9 cellular contexts compared by ENCODE assay signal in genomic region chr11:662689-663274, GRCh38. TPM values are rescaled to one million over a fixed set of nuclear protein-coding genes. Genes with fewer than 3 reads are reported as not detected.
DNase-seq lines count a peak whose midpoint lies in the region; ATAC-seq, FAIRE-seq and TF ChIP-seq lines count a peak whose summit lies in the region.
"Had no signal": no experiment of that assay in that cellular context is flagged by ENCODE, and none has a peak within 500 bp of the region (broad histone marks: within the 10 kb centered on the region; RNA-seq: fewer than 3 reads in every experiment).

No MANE protein-coding gene starts in this region.

- H3K14ac ChIP-seq in H1 (ENCODE audit: insufficient read length): no peak overlapping the region

- no peak overlapping the region for H2BK20ac ChIP-seq in H1 (ENCODE audit: low read length)

- H3K9ac ChIP-seq in H1 (replicated peaks in 1 of 4; ENCODE audit: extremely low read depth in 1 of 4, low read depth in 3 of 4, low read length in 3 of 4) (no peak overlapping the region), mesendoderm (ENCODE audit: low read length) (no peak overlapping the region)

- no peak overlapping the region for H3K4me2 ChIP-seq in H1 (ENCODE audit: insufficient read depth in 1 of 2, low read depth in 2 of 2, low read length in 2 of 2)
- H3K4me2 ChIP-seq in mesendoderm (ENCODE audit: low read length): no peak overlapping the region

- H2BK5ac ChIP-seq in H1 (ENCODE audit: low read depth, low read length): no peak overlapping the region
- no peak overlapping the region for H2BK5ac ChIP-seq in mesendoderm (ENCODE audit: low read length)

- intact Hi-C loops in tibial artery (cut with DNase I; ENCODE audit: low total_unique reads): loop anchor here (5.0 kb wide), 1 partner anchor 60 kb away; no protein-coding TSS in a partner anchor

- no peak overlapping the region for H2AK5ac ChIP-seq in H1 (ENCODE audit: low read depth, low read length)
- H2AK5ac ChIP-seq in mesendoderm (ENCODE audit: low read length): no peak overlapping the region

- H2BK15ac ChIP-seq in H1 (ENCODE audit: low read length) (no peak overlapping the region), mesendoderm (replicated peaks; ENCODE audit: low read depth) (no peak overlapping the region)

- DNase-seq in DMS53 treated with DMSO at 0.1 percent for 48 hours (lab: John Stamatoyannopoulos, UW; ENCODE audit: unreplicated experiment) (peak; percentile 21), H1 (ENCODE audit: low read depth in 1 of 2, low spot score in 2 of 2) (peak in 1 of 2 experiments; percentile 83), mesendoderm (peak; percentile 54), tibial artery (peak in 1 of 2 donors; percentile 37)
- DNase-seq in activated CD4-positive, alpha-beta T cell treated with anti-CD3 and anti-CD28 coated beads for 4 hours: peak; percentile 21 to 32

- H3K27ac ChIP-seq in H1 (ENCODE audit: low read depth, low read length) (no peak overlapping the region), mesendoderm (ENCODE audit: low read depth, low read length) (no peak overlapping the region), tibial artery (no peak overlapping the region)
- H3K27ac ChIP-seq: SK-N-MC had no signal

- no peaks in the 10 kb centered on the region; the same call in none of the 2 replicates for H3K79me1 ChIP-seq in H1 (ENCODE audit: low read depth, low read length)
- peaks cover 2% of the 10 kb centered on the region for H3K79me1 ChIP-seq in mesendoderm (ENCODE audit: low read length)

- TF ChIP-seq EP300 in Ishikawa (IDR thresholded peaks at IDR 0.05; ENCODE audit: borderline replicate concordance) (no peak), H1 (IDR thresholded peaks at IDR 0.05; ENCODE audit: borderline replicate concordance in 1 of 2, low read depth in 2 of 2, low read length in 2 of 2) (no peak)

- H3K18ac ChIP-seq in H1 (ENCODE audit: extremely low read depth, low read length): no peak overlapping the region
- no peak overlapping the region for H3K18ac ChIP-seq in mesendoderm (ENCODE audit: low read length)

- no peak overlapping the region for H3K23ac ChIP-seq in H1 (ENCODE audit: insufficient read length)
- H3K23ac ChIP-seq in mesendoderm (ENCODE audit: low read length): no peak overlapping the region

- peaks cover 0 to 4% of the 10 kb centered on the region in 2 experiments; a peak in 1 of 4 replicates for H3K9me3 ChIP-seq in H1 (ENCODE audit: insufficient read depth in 2 of 2, low read depth in 1 of 2, low read length in 1 of 2)
- no peaks in the 10 kb centered on the region for H3K9me3 ChIP-seq in tibial artery

- H3K23me2 ChIP-seq in H1 (ENCODE audit: low read depth, low read length): no peaks in the 10 kb centered on the region

- FAIRE-seq in H1 (lab: Jason Lieb, UNC): peak; percentile 62

- CTCF ChIA-PET in H1 (lab: Charles Lee; ENCODE audit: partially characterized antibody): interaction anchor here (0.6 to 4.1 kb wide), 20 partner anchors 10 to 112 kb away, joined by 3 to 24 read pairs (median 3); partner anchors contain the start of gene SCT

- H4K20me1 ChIP-seq in H1 (replicated peaks in 1 of 2; ENCODE audit: control insufficient read depth in 1 of 2, insufficient read depth in 2 of 2, low read length in 2 of 2): peaks cover 5 to 8% of the 10 kb centered on the region in 2 experiments

- no peak overlapping the region for H4K91ac ChIP-seq in H1 (replicated peaks; ENCODE audit: insufficient read length, low read length)

- no peak overlapping the region for H2BK120ac ChIP-seq in H1 (replicated peaks; ENCODE audit: low read depth, low read length)
- no peak overlapping the region for H2BK120ac ChIP-seq in mesendoderm (ENCODE audit: low read depth, low read length)

- TF ChIP-seq CTCF in H1 (IDR thresholded peaks at IDR 0.05; ENCODE audit: control extremely low read depth in 1 of 3, insufficient read depth in 1 of 3, low read depth in 1 of 3, low read length in 3 of 3): peak; percentile 93 to 96 (median 94)
- TF ChIP-seq CTCF in tibial artery (IDR thresholded peaks at IDR 0.05): peak; percentile 50 to 70

- H3K27me3 ChIP-seq in H1 (replicated peaks in 1 of 4; ENCODE audit: control insufficient read depth in 3 of 4, extremely low read depth in 1 of 4, insufficient read depth in 3 of 4, low read length in 3 of 4) (no peaks in the 10 kb centered on the region), mesendoderm (ENCODE audit: insufficient read depth, low read length, poor library complexity) (no peaks in the 10 kb centered on the region), tibial artery (no peaks in the 10 kb centered on the region)

- no peak overlapping the region for H2AFZ ChIP-seq in H1 (ENCODE audit: low read length)

- POLR2A ChIA-PET in H1 (lab: Charles Lee; ENCODE audit: partially characterized antibody): interaction anchor here (1.5 kb wide), 1 partner anchor 103 kb away, joined by 3 read pairs; no protein-coding TSS in a partner anchor

- H3K56ac ChIP-seq in H1 (replicated peaks; ENCODE audit: insufficient read length, low read depth, low read length) (no peak overlapping the region), mesendoderm (ENCODE audit: low read length) (no peak overlapping the region)

- peak; percentile 82 for TF ChIP-seq RAD21 in Ishikawa (IDR thresholded peaks at IDR 0.05; ENCODE audit: low read depth)
- TF ChIP-seq RAD21 in H1 (IDR thresholded peaks at IDR 0.05 in 1 of 2, conservative IDR thresholded peaks at IDR 0.05 in 1 of 2; ENCODE audit: low read depth in 2 of 2, low read length in 2 of 2): peak; percentile 87 to 90

- H3K79me2 ChIP-seq in H1 (ENCODE audit: control insufficient read depth in 1 of 2, insufficient read depth in 2 of 2, low read length in 2 of 2) (no peaks in the 10 kb centered on the region; a peak in 1 of 4 replicates), mesendoderm (ENCODE audit: control insufficient read depth, insufficient read depth, low read length) (peaks cover 2% of the 10 kb centered on the region)

- no peak for ATAC-seq in HG03520 (IDR thresholded peaks at IDR 0.05; ENCODE audit: unreplicated experiment)
- no peak for ATAC-seq in GM21526 (IDR thresholded peaks at IDR 0.05; ENCODE audit: low FRiP score, unreplicated experiment)

- H3K36me3 ChIP-seq in H1 (ENCODE audit: control insufficient read depth in 2 of 4, insufficient read depth in 4 of 4, low read length in 3 of 4) (peaks cover 2 to 22% (median 6%) of the 10 kb centered on the region in 4 experiments; a peak in 5 of 8 replicates), mesendoderm (ENCODE audit: control insufficient read depth, insufficient read depth, low read length) (peaks cover 3% of the 10 kb centered on the region), tibial artery (peaks cover 9 to 54% (median 41%) of the 10 kb centered on the region in 3 donors)

- H2BK12ac ChIP-seq in H1 (ENCODE audit: low read depth, low read length): no peak overlapping the region

- H4K8ac ChIP-seq in H1 (ENCODE audit: extremely low read depth, insufficient read depth, low read length): no peak overlapping the region
- no peak overlapping the region for H4K8ac ChIP-seq in mesendoderm (ENCODE audit: low read depth, low read length)

- TF ChIP-seq POLR2A in H1 (IDR thresholded peaks at IDR 0.05; ENCODE audit: control extremely low read depth in 1 of 2, low read depth in 2 of 2, low read length in 2 of 2): no peak

- H3K4ac ChIP-seq in H1 (replicated peaks; ENCODE audit: insufficient read length, low read depth, low read length): no peak overlapping the region
- no peak overlapping the region for H3K4ac ChIP-seq in mesendoderm (ENCODE audit: low read depth, low read length)

- H4K5ac ChIP-seq in H1 (ENCODE audit: insufficient read length, low read depth, low read length) (no peak overlapping the region), mesendoderm (ENCODE audit: low read length) (no peak overlapping the region)

- H3K4me3 ChIP-seq in H1 (ENCODE audit: extremely low read depth in 1 of 4, insufficient read depth in 2 of 4, low read depth in 3 of 4, low read length in 4 of 4) (no peak overlapping the region), mesendoderm (ENCODE audit: low read length) (no peak overlapping the region), tibial artery (no peak overlapping the region)
- H3K4me3 ChIP-seq: SK-N-MC had no signal

- WGBS in H1 (ENCODE audit: extremely low coverage in 1 of 2, insufficient coverage in 1 of 2, insufficient read length in 1 of 2, insufficient replicate concordance in 2 of 2, low coverage in 1 of 2, low lambda C conversion rate in 2 of 2, missing lambda C conversion rate in 1 of 2), 2 experiments: 85% methylated on average over 15 of the region's 15 CpGs; no CpG with 5 or more reads in 1 of the 2 experiments
- no CpG with 5 or more reads among the region's 15 CpGs for WGBS in mesendoderm (ENCODE audit: extremely low coverage, insufficient coverage, low lambda C conversion rate)

- H3K4me1 ChIP-seq in H1 (replicated peaks in 1 of 4; ENCODE audit: control insufficient read depth in 3 of 4, insufficient read depth in 4 of 4, low read length in 3 of 4) (no peaks in the 10 kb centered on the region), mesendoderm (ENCODE audit: control insufficient read depth, low read depth, low read length) (no peaks in the 10 kb centered on the region), tibial artery (peaks cover 0 to 9% (median 0%) of the 10 kb centered on the region in 4 donors)

RNA-seq across cellular contexts. Expression of gene DRD4, which starts 25.7 kb away (rescaled TPM):
- total RNA-seq in H1 (2021; fragmentation: NEBNext Ultra II Directional; extraction: Animal tissue kit (Norgen Biotek cat#: 25700)): 3.3 and 3.4 TPM in 2 replicates
- 4.9 and 9.7 TPM in 2 replicates for polyA plus RNA-seq in H1 (2011; rRNA removed)
- polyA plus RNA-seq in H1 (2011; cell fraction: cytosol; rRNA removed): 3.9 TPM
- polyA plus RNA-seq in H1 (2011; cell fraction: nucleus; rRNA removed): 9.1 TPM
- polyA plus RNA-seq in H1 (2012, experiment 1 of 2): 4.0 to 10.3 TPM (median 9.2 TPM) in 4 replicates
- 9.1 TPM for polyA plus RNA-seq in H1 (2012, experiment 2 of 2)
- 2.9 TPM for polyA plus RNA-seq in H1 (2013, experiment 1 of 2)
- 2.8 TPM for polyA plus RNA-seq in H1 (2013, experiment 2 of 2)
- 0.20 and 0.85 TPM in 2 replicates for polyA minus RNA-seq in H1 (2011; rRNA and poly(A)+ RNA removed)
- polyA minus RNA-seq in H1 (2011; cell fraction: cytosol; rRNA and poly(A)+ RNA removed): 4.9 TPM
- polyA minus RNA-seq in H1 (2011; cell fraction: nucleus; rRNA and poly(A)+ RNA removed): 3.4 TPM
- 0.10 TPM for polyA plus RNA-seq in mesendoderm (2013, experiment 1 of 2)
- 0.18 TPM for polyA plus RNA-seq in mesendoderm (2013, experiment 2 of 2)

RNA-seq across cellular contexts. Expression of gene DEAF1, which starts 32.2 kb away (rescaled TPM):
- 53.7 and 58.4 TPM in 2 replicates for total RNA-seq in H1 (2021; fragmentation: NEBNext Ultra II Directional; extraction: Animal tissue kit (Norgen Biotek cat#: 25700))
- polyA plus RNA-seq in H1 (2011; rRNA removed): 47.3 and 64.7 TPM in 2 replicates
- polyA plus RNA-seq in H1 (2011; cell fraction: cytosol; rRNA removed): 56.1 TPM
- polyA plus RNA-seq in H1 (2011; cell fraction: nucleus; rRNA removed): 53.5 TPM
- 30.0 to 53.4 TPM (median 44.3 TPM) in 4 replicates for polyA plus RNA-seq in H1 (2012, experiment 1 of 2)
- polyA plus RNA-seq in H1 (2012, experiment 2 of 2): 49.0 TPM
- 21.9 TPM for polyA plus RNA-seq in H1 (2013, experiment 1 of 2)
- polyA plus RNA-seq in H1 (2013, experiment 2 of 2): 22.9 TPM
- polyA minus RNA-seq in H1 (2011; rRNA and poly(A)+ RNA removed): 24.3 and 26.2 TPM in 2 replicates
- 30.0 TPM for polyA minus RNA-seq in H1 (2011; cell fraction: cytosol; rRNA and poly(A)+ RNA removed)
- polyA minus RNA-seq in H1 (2011; cell fraction: nucleus; rRNA and poly(A)+ RNA removed): 31.6 TPM
- 14.8 TPM for polyA plus RNA-seq in mesendoderm (2013, experiment 1 of 2)
- 14.9 TPM for polyA plus RNA-seq in mesendoderm (2013, experiment 2 of 2)

RNA-seq across cellular contexts. Expression of gene TMEM80, which starts 32.8 kb away (rescaled TPM):
- total RNA-seq in H1 (2021; fragmentation: NEBNext Ultra II Directional; extraction: Animal tissue kit (Norgen Biotek cat#: 25700)): 7.3 and 8.0 TPM in 2 replicates
- polyA plus RNA-seq in H1 (2011; rRNA removed): 16.3 and 21.4 TPM in 2 replicates
- 24.0 TPM for polyA plus RNA-seq in H1 (2011; cell fraction: cytosol; rRNA removed)
- polyA plus RNA-seq in H1 (2011; cell fraction: nucleus; rRNA removed): 32.5 TPM
- 12.5 to 17.4 TPM (median 13.9 TPM) in 4 replicates for polyA plus RNA-seq in H1 (2012, experiment 1 of 2)
- 12.3 TPM for polyA plus RNA-seq in H1 (2012, experiment 2 of 2)
- 12.2 TPM for polyA plus RNA-seq in H1 (2013, experiment 1 of 2)
- 11.8 TPM for polyA plus RNA-seq in H1 (2013, experiment 2 of 2)
- 5.8 and 7.8 TPM in 2 replicates for polyA minus RNA-seq in H1 (2011; rRNA and poly(A)+ RNA removed)
- 3.7 TPM for polyA minus RNA-seq in H1 (2011; cell fraction: cytosol; rRNA and poly(A)+ RNA removed)
- polyA minus RNA-seq in H1 (2011; cell fraction: nucleus; rRNA and poly(A)+ RNA removed): 10.1 TPM
- 6.1 TPM for polyA plus RNA-seq in mesendoderm (2013, experiment 1 of 2)
- polyA plus RNA-seq in mesendoderm (2013, experiment 2 of 2): 6.9 TPM

RNA-seq across cellular contexts. Expression of gene SCT, which starts 35.8 kb away (rescaled TPM):
- 2.0 and 2.2 TPM in 2 replicates for total RNA-seq in H1 (2021; fragmentation: NEBNext Ultra II Directional; extraction: Animal tissue kit (Norgen Biotek cat#: 25700))
- 1.7 and 3.7 TPM in 2 replicates for polyA plus RNA-seq in H1 (2011; rRNA removed)
- 1.3 TPM for polyA plus RNA-seq in H1 (2011; cell fraction: cytosol; rRNA removed)
- polyA plus RNA-seq in H1 (2011; cell fraction: nucleus; rRNA removed): 3.1 TPM
- polyA plus RNA-seq in H1 (2012, experiment 1 of 2): 1.0 to 2.0 TPM (median 1.5 TPM) in 3 of 4 replicates, not detected in the other
- not detected for polyA plus RNA-seq in H1 (2012, experiment 2 of 2)
- 1.2 TPM for polyA plus RNA-seq in H1 (2013, experiment 1 of 2)
- 1.4 TPM for polyA plus RNA-seq in H1 (2013, experiment 2 of 2)
- not detected in 2 replicates for polyA minus RNA-seq in H1 (2011; rRNA and poly(A)+ RNA removed)
- polyA minus RNA-seq in H1 (2011; cell fraction: cytosol; rRNA and poly(A)+ RNA removed): not detected
- not detected for polyA minus RNA-seq in H1 (2011; cell fraction: nucleus; rRNA and poly(A)+ RNA removed)
- 2.4 TPM for polyA plus RNA-seq in mesendoderm (2013, experiment 1 of 2)
- 1.7 TPM for polyA plus RNA-seq in mesendoderm (2013, experiment 2 of 2)

RNA-seq across cellular contexts. Expression of gene CDHR5, which starts 38.0 kb away (rescaled TPM):
- 0.11 TPM in 1 of 2 replicates, not detected in the other for total RNA-seq in H1 (2021; fragmentation: NEBNext Ultra II Directional; extraction: Animal tissue kit (Norgen Biotek cat#: 25700))
- 0.02 TPM in 1 of 2 replicates, not detected in the other for polyA plus RNA-seq in H1 (2011; rRNA removed)
- polyA plus RNA-seq in H1 (2011; cell fraction: cytosol; rRNA removed): 0.01 TPM
- 0.21 TPM for polyA plus RNA-seq in H1 (2011; cell fraction: nucleus; rRNA removed)
- polyA plus RNA-seq in H1 (2012, experiment 1 of 2): 0.04 to 0.20 TPM (median 0.14 TPM) in 3 of 4 replicates, not detected in the other
- polyA plus RNA-seq in H1 (2012, experiment 2 of 2): not detected
- 0.02 TPM for polyA plus RNA-seq in H1 (2013, experiment 1 of 2)
- not detected for polyA plus RNA-seq in H1 (2013, experiment 2 of 2)
- polyA minus RNA-seq in H1 (2011; rRNA and poly(A)+ RNA removed): not detected in 2 replicates
- polyA minus RNA-seq in H1 (2011; cell fraction: cytosol; rRNA and poly(A)+ RNA removed): not detected
- not detected for polyA minus RNA-seq in H1 (2011; cell fraction: nucleus; rRNA and poly(A)+ RNA removed)
- 0.01 TPM for polyA plus RNA-seq in mesendoderm (2013, experiment 1 of 2)
- polyA plus RNA-seq in mesendoderm (2013, experiment 2 of 2): 0.01 TPM
